In genomic region chr21:36859744-36860501, GRCh38 we compare ENCODE assay signal across 8 cellular contexts.
DNase-seq lines count a peak whose midpoint lies in the region; ATAC-seq, FAIRE-seq and TF ChIP-seq lines count a peak whose summit lies in the region.

No MANE protein-coding gene starts in this region.

- no peak for FAIRE-seq in H54 (lab: Jason Lieb, UNC)

- H3K9ac ChIP-seq in mesendoderm (ENCODE audit: low read length) = no peak overlapping the region

- no peak overlapping the region for H3K56ac ChIP-seq in mesendoderm (ENCODE audit: low read length)

- DNase-seq in AG10803 (ENCODE audit: low read depth) (peak; percentile 47), H54 (ENCODE audit: insufficient read length, low spot score) (peak; percentile 77), RWPE1 (ENCODE audit: low spot score) (peak; percentile 93), chondrocyte (ENCODE audit: low spot score) (no peak), mesendoderm (peak; percentile 86), NCI-H2227 treated with DMSO at 0.1 percent for 48 hours (lab: John Stamatoyannopoulos, UW) (no peak), NCI-H526 treated with DMSO at 0.1 percent for 48 hours (lab: John Stamatoyannopoulos, UW) (no peak)

- H2BK120ac ChIP-seq in mesendoderm (ENCODE audit: low read depth, low read length) = no peak overlapping the region

- TF ChIP-seq CTCF in AG10803 (conservative IDR thresholded peaks at IDR 0.05; ENCODE audit: low read length) = no peak
- TF ChIP-seq CTCF in RWPE1 (conservative IDR thresholded peaks at IDR 0.05; ENCODE audit: low read depth) = no peak
- TF ChIP-seq CTCF in chondrocyte (IDR thresholded peaks at IDR 0.05) = no peak

- no peak overlapping the region for H2BK15ac ChIP-seq in mesendoderm (replicated peaks; ENCODE audit: low read depth)

- no peak overlapping the region for H2BK5ac ChIP-seq in mesendoderm (ENCODE audit: low read length)

- no peak overlapping the region for H3K4me3 Mint-ChIP-seq in chondrocyte (ENCODE audit: unreplicated experiment)

- POLR2A ChIA-PET in RWPE1 (lab: Yijun Ruan, JAX; ENCODE audit: low non-redundant PET) = interaction anchor here (0.8 kb wide), 1 partner anchor 11 kb away, joined by 3 read pairs; no protein-coding TSS in a partner anchor

- no peak overlapping the region for H2AK5ac ChIP-seq in mesendoderm (ENCODE audit: low read length)

- peak overlapping the region; percentile 92 for H3K27ac Mint-ChIP-seq in chondrocyte (ENCODE audit: unreplicated experiment)

- H3K79me1 ChIP-seq in mesendoderm (ENCODE audit: low read length) = no peaks in the 10 kb centered on the region

- H3K4me2 ChIP-seq in mesendoderm (ENCODE audit: low read length) = no peak overlapping the region

- no peak overlapping the region for H3K4ac ChIP-seq in mesendoderm (ENCODE audit: low read depth, low read length)

- H3K4me3 ChIP-seq in AG10803 (ENCODE audit: low read length) = no peak overlapping the region
- no peak overlapping the region for H3K4me3 ChIP-seq in mesendoderm (ENCODE audit: low read length)

- peaks cover 2% of the 10 kb centered on the region for H3K4me1 ChIP-seq in mesendoderm (ENCODE audit: control insufficient read depth, low read depth, low read length)

- no CpG with 5 or more reads among the region's 8 CpGs for WGBS in mesendoderm (ENCODE audit: extremely low coverage, insufficient coverage, low lambda C conversion rate)

- 0 out of 2 replicates have a peak, but pooled peaks have one; percentile 36 for TF ChIP-seq POLR2A in H54 (IDR thresholded peaks at IDR 0.05; ENCODE audit: low read depth, low read length)

- no peaks in the 10 kb centered on the region for H3K79me2 ChIP-seq in mesendoderm (ENCODE audit: control insufficient read depth, insufficient read depth, low read length)

- H3K36me3 ChIP-seq in mesendoderm (ENCODE audit: control insufficient read depth, insufficient read depth, low read length) = no peaks in the 10 kb centered on the region

- ATAC-seq in HG02759 (IDR thresholded peaks at IDR 0.05; ENCODE audit: unreplicated experiment) = no peak

- H3K18ac ChIP-seq in mesendoderm (ENCODE audit: low read length) = no peak overlapping the region

- H3K27ac ChIP-seq in RWPE1 (peak overlapping the region; percentile 71), mesendoderm (ENCODE audit: low read depth, low read length) (no peak overlapping the region)

- peaks cover 3% of the 10 kb centered on the region for H3K36me3 Mint-ChIP-seq in chondrocyte (ENCODE audit: low read depth)

- no peak overlapping the region for H4K5ac ChIP-seq in mesendoderm (ENCODE audit: low read length)

- H3K23ac ChIP-seq in mesendoderm (ENCODE audit: low read length) = no peak overlapping the region

- H3K27me3 ChIP-seq in mesendoderm (ENCODE audit: insufficient read depth, low read length, poor library complexity) = no peaks in the 10 kb centered on the region

- no peaks in the 10 kb centered on the region for H3K9me3 Mint-ChIP-seq in chondrocyte (ENCODE audit: low read depth)

- CTCF ChIA-PET in RWPE1 (lab: Yijun Ruan, JAX) = interaction anchor here (0.6 to 0.7 kb wide), 2 partner anchors 116 to 482 kb away, joined by 3 read pairs; no protein-coding TSS in a partner anchor

- no peak overlapping the region for H4K8ac ChIP-seq in mesendoderm (ENCODE audit: low read depth, low read length)

- H3K4me1 Mint-ChIP-seq in chondrocyte (ENCODE audit: low read depth) = peaks cover 42% of the 10 kb centered on the region

- no peaks in the 10 kb centered on the region for H3K27me3 Mint-ChIP-seq in chondrocyte (ENCODE audit: low read depth)

Comparison
In these comparisons a context has a peak if more than half of its experiments do, and no peak if none do; other contexts are left out.
1. DNase-seq: peak in AG10803 (single experiment), H54 (single experiment), RWPE1 (single experiment) and mesendoderm (single experiment); none in chondrocyte (single experiment), NCI-H2227 treated with DMSO at 0.1 percent for 48 hours (single experiment) and NCI-H526 treated with DMSO at 0.1 percent for 48 hours (single experiment).